8 cellular contexts compared by ENCODE assay signal in genomic region chr2:118032169-118033013, GRCh38. TPM values are rescaled to one million over a fixed set of nuclear protein-coding genes. Genes with fewer than 3 reads are reported as not detected.
DNase-seq lines count a peak whose midpoint lies in the region; ATAC-seq and TF ChIP-seq lines count a peak whose summit lies in the region.

No MANE protein-coding gene starts in this region.

- H3K4me3 ChIP-seq in OCI-LY7 (ENCODE audit: low read depth, low read length, poor library complexity, severe bottlenecking) = no peak overlapping the region

- no peak overlapping the region for H3K27ac ChIP-seq in OCI-LY7 (ENCODE audit: low read depth, low read length, poor library complexity, severe bottlenecking)

- no TSS peak for BruUV-seq in OCI-LY7 (replicated peaks; lab: Mats Ljungman, UMichigan)

- H2AFZ ChIP-seq in OCI-LY7 (ENCODE audit: low read length) = no peak overlapping the region

- no peaks in the 10 kb centered on the region for H3K9me3 ChIP-seq in OCI-LY7 (ENCODE audit: low read length)

- peaks cover 18% of the 10 kb centered on the region for H3K4me1 ChIP-seq in OCI-LY7 (ENCODE audit: insufficient read depth, low read length, poor library complexity, severe bottlenecking)

- POLR2A ChIA-PET in OCI-LY7 (lab: Charles Lee) = interaction anchor here (0.6 to 0.9 kb wide), 5 partner anchors 23 to 1936 kb away, joined by 3 to 13 read pairs (median 5); no protein-coding TSS in a partner anchor

- H4K20me1 ChIP-seq in OCI-LY7 (ENCODE audit: insufficient read depth, low read length) = no peaks in the 10 kb centered on the region

- no peaks in the 10 kb centered on the region for H3K9me2 ChIP-seq in OCI-LY7 (ENCODE audit: insufficient read depth, low read length)

- ATAC-seq in GM19372 (IDR thresholded peaks at IDR 0.05; ENCODE audit: low read depth, unreplicated experiment) = peak; percentile 95
- peak; percentile 92 for ATAC-seq in HG03342 (IDR thresholded peaks at IDR 0.05; ENCODE audit: unreplicated experiment)

- no peaks in the 10 kb centered on the region for H3K36me3 ChIP-seq in OCI-LY7 (ENCODE audit: insufficient read depth, low read length)

- no peaks in the 10 kb centered on the region for H3K79me2 ChIP-seq in OCI-LY7 (ENCODE audit: insufficient read depth, low read depth, low read length)

- peak; percentile 94 for TF ChIP-seq CTCF in OCI-LY7 (conservative IDR thresholded peaks at IDR 0.05; ENCODE audit: low read length)

- intact Hi-C loops in OCI-LY7 (cut with micrococcal nuclease; ENCODE audit: unreplicated experiment) = loop anchor here (1.0 kb wide), 1 partner anchor 29 kb away; no protein-coding TSS in a partner anchor

- CTCF ChIA-PET in OCI-LY7 (lab: Charles Lee; ENCODE audit: unreplicated experiment) = interaction anchor here (0.5 to 2.7 kb wide), 4 partner anchors 11 to 767 kb away, joined by 3 to 11 read pairs (median 4); no protein-coding TSS in a partner anchor

- H3K4me2 ChIP-seq in OCI-LY7 (ENCODE audit: low read length) = peak overlapping the region; percentile 31

- DNase-seq in EH (ENCODE audit: low read depth) (peak; percentile 46), OCI-LY7 (ENCODE audit: low spot score) (peak; percentile 69), amniotic epithelial cell (ENCODE audit: low read depth) (peak; percentile 27), iPS-NIHi7 (ENCODE audit: extremely low spot score) (peak; percentile 57), NCI-H226 (no peak)
- DNase-seq in stimulated activated CD4-positive, alpha-beta T cell treated with anti-CD3 and anti-CD28 coated beads, Interleukin-4, amount 100 ng/mL, for 4 hours = peak; percentile 5 to 9

RNA-seq across cellular contexts. Expression of gene CCDC93, which starts 18.5 kb away (rescaled TPM):
- total RNA-seq in OCI-LY7 (2014; rRNA removed; shearing (Covaris generic)) = 25.6 and 28.2 TPM in 2 replicates
- 50.0 and 53.8 TPM in 2 replicates for total RNA-seq in OCI-LY7 (2022)

RNA-seq across cellular contexts. Expression of gene INSIG2, which starts 55.9 kb away (rescaled TPM):
- 3.4 and 5.9 TPM in 2 replicates for total RNA-seq in OCI-LY7 (2014; rRNA removed; shearing (Covaris generic))
- 17.4 and 21.2 TPM in 2 replicates for total RNA-seq in OCI-LY7 (2022)
